In genomic region chr9:123872710-123873109, GRCh38 we compare ENCODE assay signal across 1 cellular context.
A peak's percentile ranks its signal among the peaks of the same experiment; 100 is the strongest.
TF ChIP-seq lines count a peak whose summit lies in the region.

No MANE protein-coding gene starts in this region.

TF ChIP-seq in HEK293, 187 proteins besides CTCF, POLR2A, EP300 and RAD21 (continued from another document and continues in another):
- TF ChIP-seq HIC1 (tag by site-specific recombination; IDR thresholded peaks at IDR 0.05) (no peak), ZFHX2 (tag by site-specific recombination; conservative IDR thresholded peaks at IDR 0.05) (peak; percentile 69), IKZF3 (tag by site-specific recombination; IDR thresholded peaks at IDR 0.05) (peak; percentile 75), ZNF843 (tag by site-specific recombination; IDR thresholded peaks at IDR 0.05) (peak; percentile 89), ZNF146 (tag by site-specific recombination; IDR thresholded peaks at IDR 0.05) (no peak), BCL11B (tag by site-specific recombination; IDR thresholded peaks at IDR 0.05; ENCODE audit: low read depth) (peak; percentile 69; the same call in 1 of the 2 replicates), ZNF274 (IDR thresholded peaks at IDR 0.05; ENCODE audit: low read length) (no peak), ZNF274 (tag by site-specific recombination; IDR thresholded peaks at IDR 0.05; ENCODE audit: borderline replicate concordance) (no peak), ZNF221 (tag by site-specific recombination; IDR thresholded peaks at IDR 0.05; ENCODE audit: borderline replicate concordance) (no peak), ZNF747 (tag by site-specific recombination; IDR thresholded peaks at IDR 0.05) (no peak), OSR2 (tag by site-specific recombination; IDR thresholded peaks at IDR 0.05) (peak; percentile 88), ZFP37 (tag by site-specific recombination; IDR thresholded peaks at IDR 0.05) (no peak), ZNF558 (tag by site-specific recombination; IDR thresholded peaks at IDR 0.05) (no peak), WT1 (tag by site-specific recombination; IDR thresholded peaks at IDR 0.05) (peak; percentile 61), ZNF24 (tag by site-specific recombination; IDR thresholded peaks at IDR 0.05) (0 out of 2 replicates have a peak, but pooled peaks have one; percentile 18), SP7 (tag by site-specific recombination; IDR thresholded peaks at IDR 0.05) (peak; percentile 85), ZNF214 (tag by site-specific recombination; IDR thresholded peaks at IDR 0.05; ENCODE audit: borderline replicate concordance) (no peak), MZF1 (tag by site-specific recombination; IDR thresholded peaks at IDR 0.05; ENCODE audit: borderline replicate concordance) (peak; percentile 77), SP3 (tag by site-specific recombination; IDR thresholded peaks at IDR 0.05) (no peak), ZNF549 (tag by site-specific recombination; IDR thresholded peaks at IDR 0.05) (no peak), ZNF654 (tag by site-specific recombination; IDR thresholded peaks at IDR 0.05; ENCODE audit: low read depth) (no peak), ZNF639 (tag by site-specific recombination; IDR thresholded peaks at IDR 0.05) (no peak), ZNF16 (tag by site-specific recombination; IDR thresholded peaks at IDR 0.05; ENCODE audit: low read depth) (no peak), OVOL3 (tag by site-specific recombination; IDR thresholded peaks at IDR 0.05) (no peak), KLF9 (tag by site-specific recombination; IDR thresholded peaks at IDR 0.05; ENCODE audit: low read depth) (no peak), ZNF521 (tag by site-specific recombination; IDR thresholded peaks at IDR 0.05) (no peak), ZNF768 (tag by site-specific recombination; IDR thresholded peaks at IDR 0.05) (no peak), ZNF621 (tag by site-specific recombination; IDR thresholded peaks at IDR 0.05) (no peak), ZNF341 (tag by site-specific recombination; IDR thresholded peaks at IDR 0.05; ENCODE audit: low read depth) (no peak), ZNF19 (tag by site-specific recombination; IDR thresholded peaks at IDR 0.05; ENCODE audit: low read depth) (no peak), ZBTB8A (tag by site-specific recombination; IDR thresholded peaks at IDR 0.05) (no peak; the same call in 1 of the 2 replicates), YY1 (tag by site-specific recombination; IDR thresholded peaks at IDR 0.05) (no peak), ZNF350 (tag by site-specific recombination; IDR thresholded peaks at IDR 0.05) (peak; percentile 46; the same call in 1 of the 2 replicates), TCF7L2 (IDR thresholded peaks at IDR 0.05; ENCODE audit: borderline replicate concordance, low read depth, low read length) (peak; percentile 99), ZNF610 (tag by site-specific recombination; IDR thresholded peaks at IDR 0.05; ENCODE audit: borderline replicate concordance) (no peak), ZSCAN30 (tag by site-specific recombination; IDR thresholded peaks at IDR 0.05) (peak; percentile 62; the same call in 1 of the 2 replicates), FEZF1 (tag by site-specific recombination; IDR thresholded peaks at IDR 0.05) (peak; percentile 79), INSM2 (tag by site-specific recombination; IDR thresholded peaks at IDR 0.05) (no peak), KLF16 (tag by site-specific recombination; IDR thresholded peaks at IDR 0.05) (no peak), ZNF48 (tag by site-specific recombination; IDR thresholded peaks at IDR 0.05) (no peak), ZIC2 (tag by site-specific recombination; IDR thresholded peaks at IDR 0.05) (peak; percentile 79), PRDM4 (tag by site-specific recombination; IDR thresholded peaks at IDR 0.05) (peak; percentile 90), ZNF701 (tag by site-specific recombination; IDR thresholded peaks at IDR 0.05) (no peak), ZNF140 (tag by site-specific recombination; IDR thresholded peaks at IDR 0.05) (no peak), ZBTB26 (tag by site-specific recombination; optimal IDR thresholded peaks at IDR 0.05) (no peak), ZBTB7A (tag by site-specific recombination; IDR thresholded peaks at IDR 0.05; ENCODE audit: low read depth) (no peak), ZNF830 (tag by site-specific recombination; IDR thresholded peaks at IDR 0.05; ENCODE audit: low read depth) (no peak)
- TF ChIP-seq, protein P1, sequence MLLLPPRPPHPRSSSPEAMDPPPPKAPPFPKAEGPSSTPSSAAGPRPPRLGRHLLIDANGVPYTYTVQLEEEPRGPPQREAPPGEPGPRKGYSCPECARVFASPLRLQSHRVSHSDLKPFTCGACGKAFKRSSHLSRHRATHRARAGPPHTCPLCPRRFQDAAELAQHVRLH (tag by site-specific recombination; IDR thresholded peaks at IDR 0.05) = 0 out of 2 replicates have a peak, but pooled peaks have one; percentile 59
- TF ChIP-seq, protein P2, sequence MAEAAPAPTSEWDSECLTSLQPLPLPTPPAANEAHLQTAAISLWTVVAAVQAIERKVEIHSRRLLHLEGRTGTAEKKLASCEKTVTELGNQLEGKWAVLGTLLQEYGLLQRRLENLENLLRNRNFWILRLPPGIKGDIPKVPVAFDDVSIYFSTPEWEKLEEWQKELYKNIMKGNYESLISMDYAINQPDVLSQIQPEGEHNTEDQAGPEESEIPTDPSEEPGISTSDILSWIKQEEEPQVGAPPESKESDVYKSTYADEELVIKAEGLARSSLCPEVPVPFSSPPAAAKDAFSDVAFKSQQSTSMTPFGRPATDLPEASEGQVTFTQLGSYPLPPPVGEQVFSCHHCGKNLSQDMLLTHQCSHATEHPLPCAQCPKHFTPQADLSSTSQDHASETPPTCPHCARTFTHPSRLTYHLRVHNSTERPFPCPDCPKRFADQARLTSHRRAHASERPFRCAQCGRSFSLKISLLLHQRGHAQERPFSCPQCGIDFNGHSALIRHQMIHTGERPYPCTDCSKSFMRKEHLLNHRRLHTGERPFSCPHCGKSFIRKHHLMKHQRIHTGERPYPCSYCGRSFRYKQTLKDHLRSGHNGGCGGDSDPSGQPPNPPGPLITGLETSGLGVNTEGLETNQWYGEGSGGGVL (tag by site-specific recombination; IDR thresholded peaks at IDR 0.05) = no peak; the same call in 1 of the 2 replicates
- TF ChIP-seq, protein P3, sequence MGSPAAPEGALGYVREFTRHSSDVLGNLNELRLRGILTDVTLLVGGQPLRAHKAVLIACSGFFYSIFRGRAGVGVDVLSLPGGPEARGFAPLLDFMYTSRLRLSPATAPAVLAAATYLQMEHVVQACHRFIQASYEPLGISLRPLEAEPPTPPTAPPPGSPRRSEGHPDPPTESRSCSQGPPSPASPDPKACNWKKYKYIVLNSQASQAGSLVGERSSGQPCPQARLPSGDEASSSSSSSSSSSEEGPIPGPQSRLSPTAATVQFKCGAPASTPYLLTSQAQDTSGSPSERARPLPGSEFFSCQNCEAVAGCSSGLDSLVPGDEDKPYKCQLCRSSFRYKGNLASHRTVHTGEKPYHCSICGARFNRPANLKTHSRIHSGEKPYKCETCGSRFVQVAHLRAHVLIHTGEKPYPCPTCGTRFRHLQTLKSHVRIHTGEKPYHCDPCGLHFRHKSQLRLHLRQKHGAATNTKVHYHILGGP (tag by site-specific recombination; IDR thresholded peaks at IDR 0.05) = peak; percentile 91
- TF ChIP-seq, protein P4, sequence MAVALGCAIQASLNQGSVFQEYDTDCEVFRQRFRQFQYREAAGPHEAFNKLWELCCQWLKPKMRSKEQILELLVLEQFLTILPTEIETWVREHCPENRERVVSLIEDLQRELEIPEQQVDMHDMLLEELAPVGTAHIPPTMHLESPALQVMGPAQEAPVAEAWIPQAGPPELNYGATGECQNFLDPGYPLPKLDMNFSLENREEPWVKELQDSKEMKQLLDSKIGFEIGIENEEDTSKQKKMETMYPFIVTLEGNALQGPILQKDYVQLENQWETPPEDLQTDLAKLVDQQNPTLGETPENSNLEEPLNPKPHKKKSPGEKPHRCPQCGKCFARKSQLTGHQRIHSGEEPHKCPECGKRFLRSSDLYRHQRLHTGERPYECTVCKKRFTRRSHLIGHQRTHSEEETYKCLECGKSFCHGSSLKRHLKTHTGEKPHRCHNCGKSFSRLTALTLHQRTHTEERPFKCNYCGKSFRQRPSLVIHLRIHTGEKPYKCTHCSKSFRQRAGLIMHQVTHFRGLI (tag by site-specific recombination; IDR thresholded peaks at IDR 0.05) = no peak
- TF ChIP-seq, protein P5, sequence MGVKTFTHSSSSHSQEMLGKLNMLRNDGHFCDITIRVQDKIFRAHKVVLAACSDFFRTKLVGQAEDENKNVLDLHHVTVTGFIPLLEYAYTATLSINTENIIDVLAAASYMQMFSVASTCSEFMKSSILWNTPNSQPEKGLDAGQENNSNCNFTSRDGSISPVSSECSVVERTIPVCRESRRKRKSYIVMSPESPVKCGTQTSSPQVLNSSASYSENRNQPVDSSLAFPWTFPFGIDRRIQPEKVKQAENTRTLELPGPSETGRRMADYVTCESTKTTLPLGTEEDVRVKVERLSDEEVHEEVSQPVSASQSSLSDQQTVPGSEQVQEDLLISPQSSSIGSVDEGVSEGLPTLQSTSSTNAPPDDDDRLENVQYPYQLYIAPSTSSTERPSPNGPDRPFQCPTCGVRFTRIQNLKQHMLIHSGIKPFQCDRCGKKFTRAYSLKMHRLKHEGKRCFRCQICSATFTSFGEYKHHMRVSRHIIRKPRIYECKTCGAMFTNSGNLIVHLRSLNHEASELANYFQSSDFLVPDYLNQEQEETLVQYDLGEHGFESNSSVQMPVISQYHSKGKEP (tag by site-specific recombination; IDR thresholded peaks at IDR 0.05) = 0 out of 2 replicates have a peak, but pooled peaks have one; percentile 24
